Comparison of ENCODE assay signal across 1 cellular context in genomic region chr11:63986156-63986931, GRCh38.
TF ChIP-seq lines count a peak whose summit lies in the region.

OTUB1 (plus strand) TSS chr11:63986438; CDS start chr11:63986457, 19 bp downstream.

TF ChIP-seq in K562, 482 proteins besides CTCF, POLR2A, EP300 and RAD21 (continued from another document):
- TF ChIP-seq NKRF (IDR thresholded peaks at IDR 0.05; ENCODE audit: borderline replicate concordance) (peak; percentile 83; the same call in 1 of the 2 replicates), ZNF217 (CRISPR knock-in tag; IDR thresholded peaks at IDR 0.05) (no peak), HMGXB4 (CRISPR knock-in tag; IDR thresholded peaks at IDR 0.05) (no peak), ZNF277 (CRISPR knock-in tag; IDR thresholded peaks at IDR 0.05; ENCODE audit: borderline replicate concordance) (no peak), ELF2 (CRISPR knock-in tag; IDR thresholded peaks at IDR 0.05) (peak; percentile 91), DMBX1 (CRISPR knock-in tag; IDR thresholded peaks at IDR 0.05; ENCODE audit: borderline replicate concordance) (no peak), ZNF717 (CRISPR knock-in tag; IDR thresholded peaks at IDR 0.05) (no peak), MBD2 (IDR thresholded peaks at IDR 0.05; ENCODE audit: borderline replicate concordance, low read depth) (peak; percentile 72; the same call in 1 of the 2 replicates), SMARCB1 (IDR thresholded peaks at IDR 0.05; ENCODE audit: insufficient read length, low read depth) (no peak), FOXM1 (IDR thresholded peaks at IDR 0.05; ENCODE audit: low read depth) (no peak), FOXM1 (CRISPR knock-in tag; IDR thresholded peaks at IDR 0.05; ENCODE audit: low read depth) (no peak), ZNF655 (CRISPR knock-in tag; IDR thresholded peaks at IDR 0.05) (no peak), NFIC (IDR thresholded peaks at IDR 0.05) (peak; percentile 29; the same call in 1 of the 2 replicates), VEZF1 (CRISPR knock-in tag; IDR thresholded peaks at IDR 0.05) (peak; percentile 97), NCOA4 (IDR thresholded peaks at IDR 0.05; ENCODE audit: partially characterized antibody) (no peak), ZSCAN32 (CRISPR knock-in tag; IDR thresholded peaks at IDR 0.05) (no peak), MCM2 (IDR thresholded peaks at IDR 0.05; ENCODE audit: low read depth) (no peak), TAL1 (IDR thresholded peaks at IDR 0.05) (no peak), CCAR2 (IDR thresholded peaks at IDR 0.05; ENCODE audit: low read depth, low read length) (no peak), RCOR1 (IDR thresholded peaks at IDR 0.05; ENCODE audit: borderline replicate concordance in 1 of 2, low read depth in 2 of 2, low read length in 2 of 2) (no peak), POLR2G (IDR thresholded peaks at IDR 0.05; ENCODE audit: low read depth, low read length) (peak; percentile 98), CHD1 (IDR thresholded peaks at IDR 0.05; ENCODE audit: low read length) (peak; percentile 99)
